ENCODE assay signal across 7 cellular contexts in the genomic region with DNA sequence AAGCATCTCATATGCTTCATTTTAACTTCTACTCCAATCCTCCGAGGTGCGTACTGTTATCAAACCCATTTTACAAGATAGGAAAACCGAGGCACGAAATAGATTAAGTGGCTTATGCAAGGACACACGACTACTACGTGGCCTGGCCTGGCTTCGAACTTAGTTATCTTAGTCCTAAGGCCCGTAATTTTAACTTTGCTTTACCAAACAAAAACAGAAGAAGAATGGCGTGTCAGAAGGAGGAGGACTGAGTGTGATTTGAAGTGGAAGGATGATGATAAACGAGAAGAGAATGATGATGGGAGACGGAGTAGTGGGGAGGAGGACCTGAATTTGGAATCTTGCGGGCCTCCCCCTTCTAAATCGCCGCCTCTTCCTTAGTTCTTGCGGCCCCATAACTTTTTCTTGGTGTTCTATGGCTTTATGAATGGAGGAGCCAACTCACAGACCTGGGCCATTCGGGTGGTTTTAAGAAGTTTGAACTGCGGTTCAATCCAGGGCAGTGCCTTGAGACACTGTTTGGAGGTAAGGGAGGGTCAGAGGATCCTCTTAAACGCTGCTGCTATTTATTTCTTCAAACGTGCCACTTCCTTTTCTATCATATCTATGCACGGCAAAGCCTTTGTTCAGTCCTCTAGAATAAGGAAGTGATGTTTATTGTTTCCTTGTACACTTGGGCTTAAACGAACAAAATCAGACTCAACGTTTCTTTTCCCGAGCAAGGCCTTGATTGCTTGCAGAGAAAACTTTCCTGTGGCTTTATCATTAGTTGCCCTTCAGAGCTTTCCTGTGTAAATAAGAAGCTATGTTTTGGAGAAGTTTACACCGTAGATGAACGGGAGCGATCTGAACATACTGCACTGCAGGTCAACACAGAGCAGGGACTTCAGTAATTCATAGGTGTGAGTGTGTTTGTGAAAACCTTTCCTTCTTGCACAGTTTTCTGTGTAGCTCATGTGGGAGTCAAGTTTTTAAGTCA.
A peak's percentile ranks its signal among the peaks of the same experiment; 100 is the strongest.
DNase-seq lines count a peak whose midpoint lies in the region; ATAC-seq, FAIRE-seq and TF ChIP-seq lines count a peak whose summit lies in the region.

No MANE protein-coding gene starts in this region.

- peak overlapping the region; percentile 98 for H3K27ac Mint-ChIP-seq in activated naive CD4-positive, alpha-beta T cell treated with anti-CD3 and anti-CD28 coated beads, Interleukin-2, amount 50 U/mL, for 24 hours
- peak overlapping the region; percentile 98 for H3K27ac Mint-ChIP-seq in stimulated activated effector memory CD8-positive, alpha-beta T cell treated with anti-CD3 and anti-CD28 coated beads, Interleukin-12 subunit alpha, Interleukin-12 subunit beta, amount 100 ng/mL, for 72 hours

- DNase-seq in Kasumi-1 (lab: John Stamatoyannopoulos, UW) (peak; percentile 77 to 79), RCC 7860 (ENCODE audit: low spot score) (no peak), HEK293T (ENCODE audit: extremely low spot score) (no peak)
- DNase-seq in stimulated activated effector memory CD8-positive, alpha-beta T cell treated with anti-CD3 and anti-CD28 coated beads, Interleukin-12 subunit alpha, Interleukin-12 subunit beta, amount 100 ng/mL, for 72 hours (ENCODE audit: low spot score in 2 of 2) = peak in 1 of 2 donors; percentile 55

- H3K36me3 Mint-ChIP-seq in activated naive CD4-positive, alpha-beta T cell treated with anti-CD3 and anti-CD28 coated beads, Interleukin-2, amount 50 U/mL, for 24 hours = no peaks in the 10 kb centered on the region
- H3K36me3 Mint-ChIP-seq in stimulated activated effector memory CD8-positive, alpha-beta T cell treated with anti-CD3 and anti-CD28 coated beads, Interleukin-12 subunit alpha, Interleukin-12 subunit beta, amount 100 ng/mL, for 72 hours = peaks cover 68% of the 10 kb centered on the region

- POLR2A ChIA-PET in HEK293T (lab: Yijun Ruan, JAX) = interaction anchor here (0.6 to 2.5 kb wide), 12 partner anchors 8 to 205 kb away, joined by 3 to 14 read pairs (median 4); partner anchors contain the start of genes FAXDC2 and GEMIN5

- CTCF ChIA-PET in HEK293T (lab: Yijun Ruan, JAX) = interaction anchor here (0.6 kb wide), 1 partner anchor 335 kb away, joined by 3 read pairs; no protein-coding TSS in a partner anchor

- H3K4me3 ChIP-seq in iPS-11a (ENCODE audit: low read depth, low read length) = peak overlapping the region; percentile 94

- no peaks in the 10 kb centered on the region for H3K27me3 Mint-ChIP-seq in activated naive CD4-positive, alpha-beta T cell treated with anti-CD3 and anti-CD28 coated beads, Interleukin-2, amount 50 U/mL, for 24 hours

- no peaks in the 10 kb centered on the region for H3K9me3 Mint-ChIP-seq in activated naive CD4-positive, alpha-beta T cell treated with anti-CD3 and anti-CD28 coated beads, Interleukin-2, amount 50 U/mL, for 24 hours
- no peaks in the 10 kb centered on the region for H3K9me3 Mint-ChIP-seq in stimulated activated effector memory CD8-positive, alpha-beta T cell treated with anti-CD3 and anti-CD28 coated beads, Interleukin-12 subunit alpha, Interleukin-12 subunit beta, amount 100 ng/mL, for 72 hours

- peak overlapping the region; percentile 93 for H3K4me3 Mint-ChIP-seq in activated naive CD4-positive, alpha-beta T cell treated with anti-CD3 and anti-CD28 coated beads, Interleukin-2, amount 50 U/mL, for 24 hours
- H3K4me3 Mint-ChIP-seq in stimulated activated effector memory CD8-positive, alpha-beta T cell treated with anti-CD3 and anti-CD28 coated beads, Interleukin-12 subunit alpha, Interleukin-12 subunit beta, amount 100 ng/mL, for 72 hours = peak overlapping the region; percentile 96

- FAIRE-seq in RCC 7860 (lab: Jason Lieb, UNC) = no peak

- peaks cover 49% of the 10 kb centered on the region for H3K4me1 Mint-ChIP-seq in activated naive CD4-positive, alpha-beta T cell treated with anti-CD3 and anti-CD28 coated beads, Interleukin-2, amount 50 U/mL, for 24 hours
- H3K4me1 Mint-ChIP-seq in stimulated activated effector memory CD8-positive, alpha-beta T cell treated with anti-CD3 and anti-CD28 coated beads, Interleukin-12 subunit alpha, Interleukin-12 subunit beta, amount 100 ng/mL, for 72 hours = peaks cover 40% of the 10 kb centered on the region

- peak; percentile 18 for ATAC-seq in GM18502 (IDR thresholded peaks at IDR 0.05; ENCODE audit: poor library complexity, unreplicated experiment)
- no peak for ATAC-seq in stimulated activated effector memory CD8-positive, alpha-beta T cell treated with anti-CD3 and anti-CD28 coated beads, Interleukin-12 subunit alpha, Interleukin-12 subunit beta, amount 100 ng/mL, for 72 hours

TF ChIP-seq in HEK293T, 16 proteins besides CTCF, POLR2A, EP300 and RAD21:
- TF ChIP-seq NFRKB (IDR thresholded peaks at IDR 0.05) (no peak), FOXM1 (IDR thresholded peaks at IDR 0.05; ENCODE audit: borderline replicate concordance) (no peak), BHLHE40 (IDR thresholded peaks at IDR 0.05; ENCODE audit: borderline replicate concordance) (no peak), TARDBP (IDR thresholded peaks at IDR 0.05) (no peak), L3MBTL2 (conservative IDR thresholded peaks at IDR 0.05) (no peak)

Comparison
In these comparisons a context has a peak if more than half of its experiments do, and no peak if none do; other contexts are left out.
1. DNase-seq: peak in Kasumi-1 (2 of 2); none in RCC 7860 (single experiment) and HEK293T (single experiment).